ENCODE assay signal across 1 cellular context in genomic region chrX:2928583-2929434, GRCh38.
TF ChIP-seq lines count a peak whose summit lies in the region.

TSS of gene ARSD (minus strand) at chrX:2929339. CDS start at chrX:2929275, 64 bp downstream.

TF ChIP-seq in HepG2, 621 proteins besides CTCF, POLR2A, EP300 and RAD21 (continued from another document and continues in another):
- TF ChIP-seq KDM5B (CRISPR knock-in tag; IDR thresholded peaks at IDR 0.05; ENCODE audit: borderline replicate concordance) (peak; percentile 68; the same call in 1 of the 2 replicates), SOX6 (IDR thresholded peaks at IDR 0.05) (no peak), SOX6 (CRISPR knock-in tag; IDR thresholded peaks at IDR 0.05) (0 out of 2 replicates have a peak, but pooled peaks have one; percentile 17), CREB1 (IDR thresholded peaks at IDR 0.05) (0 out of 2 replicates have a peak, but pooled peaks have one; percentile 16), CREB1 (CRISPR knock-in tag; IDR thresholded peaks at IDR 0.05) (no peak), ZSCAN30 (CRISPR knock-in tag; IDR thresholded peaks at IDR 0.05) (no peak), ZNF556 (CRISPR knock-in tag; IDR thresholded peaks at IDR 0.05; ENCODE audit: borderline replicate concordance) (peak; percentile 23; the same call in 1 of the 2 replicates), ZFP90 (CRISPR knock-in tag; IDR thresholded peaks at IDR 0.05; ENCODE audit: borderline replicate concordance) (no peak), ZNF235 (CRISPR knock-in tag; IDR thresholded peaks at IDR 0.05; ENCODE audit: borderline replicate concordance) (peak; percentile 35; the same call in 1 of the 2 replicates), THAP11 (CRISPR knock-in tag; IDR thresholded peaks at IDR 0.05) (0 out of 2 replicates have a peak, but pooled peaks have one; percentile 16), ZNF891 (CRISPR knock-in tag; IDR thresholded peaks at IDR 0.05) (peak; percentile 17; the same call in 1 of the 2 replicates), HNRNPK (IDR thresholded peaks at IDR 0.05; ENCODE audit: low read depth, low read length, poor library complexity, severe bottlenecking) (peak; percentile 13), HNRNPLL (IDR thresholded peaks at IDR 0.05; ENCODE audit: low read depth, low read length, poor library complexity, severe bottlenecking) (peak; percentile 81), NFKB2 (CRISPR knock-in tag; IDR thresholded peaks at IDR 0.05; ENCODE audit: borderline replicate concordance) (peak; percentile 39; the same call in 1 of the 2 replicates), RXRB (CRISPR knock-in tag; IDR thresholded peaks at IDR 0.05; ENCODE audit: borderline replicate concordance) (0 out of 2 replicates have a peak, but pooled peaks have one; percentile 18), SAP130 (CRISPR knock-in tag; IDR thresholded peaks at IDR 0.05; ENCODE audit: low read depth) (peak; percentile 65), ATF2 (CRISPR knock-in tag; IDR thresholded peaks at IDR 0.05) (0 out of 2 replicates have a peak, but pooled peaks have one; percentile 31), PHF21A (CRISPR knock-in tag; IDR thresholded peaks at IDR 0.05) (0 out of 2 replicates have a peak, but pooled peaks have one; percentile 27), ZNF609 (CRISPR knock-in tag; IDR thresholded peaks at IDR 0.05; ENCODE audit: borderline replicate concordance) (no peak), AGO1 (IDR thresholded peaks at IDR 0.05; ENCODE audit: low read depth, low read length, poor library complexity, severe bottlenecking) (peak; percentile 90), MAZ (IDR thresholded peaks at IDR 0.05; ENCODE audit: borderline replicate concordance, low read depth, low read length) (no peak), MAZ (CRISPR knock-in tag; IDR thresholded peaks at IDR 0.05; ENCODE audit: low read depth) (peak; percentile 52), RBFOX2 (IDR thresholded peaks at IDR 0.05; ENCODE audit: low read depth, low read length) (peak; percentile 97), NR2F6 (IDR thresholded peaks at IDR 0.05) (no peak), NR2F6 (CRISPR knock-in tag; IDR thresholded peaks at IDR 0.05) (0 out of 2 replicates have a peak, but pooled peaks have one; percentile 28), HCFC1 (IDR thresholded peaks at IDR 0.05; ENCODE audit: low read depth, low read length) (no peak), MYC (CRISPR knock-in tag; IDR thresholded peaks at IDR 0.05; ENCODE audit: borderline replicate concordance) (peak; percentile 22; the same call in 1 of the 2 replicates), POLR2AphosphoS5 (IDR thresholded peaks at IDR 0.05; ENCODE audit: low read depth, low read length) (peak; percentile 64), GATA4 (IDR thresholded peaks at IDR 0.05; ENCODE audit: borderline replicate concordance, low read depth) (no peak), TCF7L2 (IDR thresholded peaks at IDR 0.05; ENCODE audit: low read depth, low read length) (no peak), ZNF446 (CRISPR knock-in tag; IDR thresholded peaks at IDR 0.05) (0 out of 2 replicates have a peak, but pooled peaks have one; percentile 61)
- TF ChIP-seq, protein P1, sequence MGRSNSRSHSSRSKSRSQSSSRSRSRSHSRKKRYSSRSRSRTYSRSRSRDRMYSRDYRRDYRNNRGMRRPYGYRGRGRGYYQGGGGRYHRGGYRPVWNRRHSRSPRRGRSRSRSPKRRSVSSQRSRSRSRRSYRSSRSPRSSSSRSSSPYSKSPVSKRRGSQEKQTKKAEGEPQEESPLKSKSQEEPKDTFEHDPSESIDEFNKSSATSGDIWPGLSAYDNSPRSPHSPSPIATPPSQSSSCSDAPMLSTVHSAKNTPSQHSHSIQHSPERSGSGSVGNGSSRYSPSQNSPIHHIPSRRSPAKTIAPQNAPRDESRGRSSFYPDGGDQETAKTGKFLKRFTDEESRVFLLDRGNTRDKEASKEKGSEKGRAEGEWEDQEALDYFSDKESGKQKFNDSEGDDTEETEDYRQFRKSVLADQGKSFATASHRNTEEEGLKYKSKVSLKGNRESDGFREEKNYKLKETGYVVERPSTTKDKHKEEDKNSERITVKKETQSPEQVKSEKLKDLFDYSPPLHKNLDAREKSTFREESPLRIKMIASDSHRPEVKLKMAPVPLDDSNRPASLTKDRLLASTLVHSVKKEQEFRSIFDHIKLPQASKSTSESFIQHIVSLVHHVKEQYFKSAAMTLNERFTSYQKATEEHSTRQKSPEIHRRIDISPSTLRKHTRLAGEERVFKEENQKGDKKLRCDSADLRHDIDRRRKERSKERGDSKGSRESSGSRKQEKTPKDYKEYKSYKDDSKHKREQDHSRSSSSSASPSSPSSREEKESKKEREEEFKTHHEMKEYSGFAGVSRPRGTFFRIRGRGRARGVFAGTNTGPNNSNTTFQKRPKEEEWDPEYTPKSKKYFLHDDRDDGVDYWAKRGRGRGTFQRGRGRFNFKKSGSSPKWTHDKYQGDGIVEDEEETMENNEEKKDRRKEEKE (IDR thresholded peaks at IDR 0.05): no peak
- TF ChIP-seq, protein P2, sequence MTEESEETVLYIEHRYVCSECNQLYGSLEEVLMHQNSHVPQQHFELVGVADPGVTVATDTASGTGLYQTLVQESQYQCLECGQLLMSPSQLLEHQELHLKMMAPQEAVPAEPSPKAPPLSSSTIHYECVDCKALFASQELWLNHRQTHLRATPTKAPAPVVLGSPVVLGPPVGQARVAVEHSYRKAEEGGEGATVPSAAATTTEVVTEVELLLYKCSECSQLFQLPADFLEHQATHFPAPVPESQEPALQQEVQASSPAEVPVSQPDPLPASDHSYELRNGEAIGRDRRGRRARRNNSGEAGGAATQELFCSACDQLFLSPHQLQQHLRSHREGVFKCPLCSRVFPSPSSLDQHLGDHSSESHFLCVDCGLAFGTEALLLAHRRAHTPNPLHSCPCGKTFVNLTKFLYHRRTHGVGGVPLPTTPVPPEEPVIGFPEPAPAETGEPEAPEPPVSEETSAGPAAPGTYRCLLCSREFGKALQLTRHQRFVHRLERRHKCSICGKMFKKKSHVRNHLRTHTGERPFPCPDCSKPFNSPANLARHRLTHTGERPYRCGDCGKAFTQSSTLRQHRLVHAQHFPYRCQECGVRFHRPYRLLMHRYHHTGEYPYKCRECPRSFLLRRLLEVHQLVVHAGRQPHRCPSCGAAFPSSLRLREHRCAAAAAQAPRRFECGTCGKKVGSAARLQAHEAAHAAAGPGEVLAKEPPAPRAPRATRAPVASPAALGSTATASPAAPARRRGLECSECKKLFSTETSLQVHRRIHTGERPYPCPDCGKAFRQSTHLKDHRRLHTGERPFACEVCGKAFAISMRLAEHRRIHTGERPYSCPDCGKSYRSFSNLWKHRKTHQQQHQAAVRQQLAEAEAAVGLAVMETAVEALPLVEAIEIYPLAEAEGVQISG (CRISPR knock-in tag; IDR thresholded peaks at IDR 0.05): 0 out of 2 replicates have a peak, but pooled peaks have one; percentile 32
- TF ChIP-seq, protein P3, sequence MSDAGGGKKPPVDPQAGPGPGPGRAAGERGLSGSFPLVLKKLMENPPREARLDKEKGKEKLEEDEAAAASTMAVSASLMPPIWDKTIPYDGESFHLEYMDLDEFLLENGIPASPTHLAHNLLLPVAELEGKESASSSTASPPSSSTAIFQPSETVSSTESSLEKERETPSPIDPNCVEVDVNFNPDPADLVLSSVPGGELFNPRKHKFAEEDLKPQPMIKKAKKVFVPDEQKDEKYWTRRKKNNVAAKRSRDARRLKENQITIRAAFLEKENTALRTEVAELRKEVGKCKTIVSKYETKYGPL (CRISPR knock-in tag; IDR thresholded peaks at IDR 0.05): no peak
- TF ChIP-seq, protein P4, sequence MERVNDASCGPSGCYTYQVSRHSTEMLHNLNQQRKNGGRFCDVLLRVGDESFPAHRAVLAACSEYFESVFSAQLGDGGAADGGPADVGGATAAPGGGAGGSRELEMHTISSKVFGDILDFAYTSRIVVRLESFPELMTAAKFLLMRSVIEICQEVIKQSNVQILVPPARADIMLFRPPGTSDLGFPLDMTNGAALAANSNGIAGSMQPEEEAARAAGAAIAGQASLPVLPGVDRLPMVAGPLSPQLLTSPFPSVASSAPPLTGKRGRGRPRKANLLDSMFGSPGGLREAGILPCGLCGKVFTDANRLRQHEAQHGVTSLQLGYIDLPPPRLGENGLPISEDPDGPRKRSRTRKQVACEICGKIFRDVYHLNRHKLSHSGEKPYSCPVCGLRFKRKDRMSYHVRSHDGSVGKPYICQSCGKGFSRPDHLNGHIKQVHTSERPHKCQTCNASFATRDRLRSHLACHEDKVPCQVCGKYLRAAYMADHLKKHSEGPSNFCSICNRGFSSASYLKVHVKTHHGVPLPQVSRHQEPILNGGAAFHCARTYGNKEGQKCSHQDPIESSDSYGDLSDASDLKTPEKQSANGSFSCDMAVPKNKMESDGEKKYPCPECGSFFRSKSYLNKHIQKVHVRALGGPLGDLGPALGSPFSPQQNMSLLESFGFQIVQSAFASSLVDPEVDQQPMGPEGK (CRISPR knock-in tag; IDR thresholded peaks at IDR 0.05): peak; percentile 48; the same call in 1 of the 2 replicates
- TF ChIP-seq, protein P5, sequence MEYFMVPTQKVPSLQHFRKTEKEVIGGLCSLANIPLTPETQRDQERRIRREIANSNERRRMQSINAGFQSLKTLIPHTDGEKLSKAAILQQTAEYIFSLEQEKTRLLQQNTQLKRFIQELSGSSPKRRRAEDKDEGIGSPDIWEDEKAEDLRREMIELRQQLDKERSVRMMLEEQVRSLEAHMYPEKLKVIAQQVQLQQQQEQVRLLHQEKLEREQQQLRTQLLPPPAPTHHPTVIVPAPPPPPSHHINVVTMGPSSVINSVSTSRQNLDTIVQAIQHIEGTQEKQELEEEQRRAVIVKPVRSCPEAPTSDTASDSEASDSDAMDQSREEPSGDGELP (IDR thresholded peaks at IDR 0.05; ENCODE audit: borderline replicate concordance, low read depth): peak; percentile 27; the same call in 1 of the 2 replicates
- TF ChIP-seq, protein P6, sequence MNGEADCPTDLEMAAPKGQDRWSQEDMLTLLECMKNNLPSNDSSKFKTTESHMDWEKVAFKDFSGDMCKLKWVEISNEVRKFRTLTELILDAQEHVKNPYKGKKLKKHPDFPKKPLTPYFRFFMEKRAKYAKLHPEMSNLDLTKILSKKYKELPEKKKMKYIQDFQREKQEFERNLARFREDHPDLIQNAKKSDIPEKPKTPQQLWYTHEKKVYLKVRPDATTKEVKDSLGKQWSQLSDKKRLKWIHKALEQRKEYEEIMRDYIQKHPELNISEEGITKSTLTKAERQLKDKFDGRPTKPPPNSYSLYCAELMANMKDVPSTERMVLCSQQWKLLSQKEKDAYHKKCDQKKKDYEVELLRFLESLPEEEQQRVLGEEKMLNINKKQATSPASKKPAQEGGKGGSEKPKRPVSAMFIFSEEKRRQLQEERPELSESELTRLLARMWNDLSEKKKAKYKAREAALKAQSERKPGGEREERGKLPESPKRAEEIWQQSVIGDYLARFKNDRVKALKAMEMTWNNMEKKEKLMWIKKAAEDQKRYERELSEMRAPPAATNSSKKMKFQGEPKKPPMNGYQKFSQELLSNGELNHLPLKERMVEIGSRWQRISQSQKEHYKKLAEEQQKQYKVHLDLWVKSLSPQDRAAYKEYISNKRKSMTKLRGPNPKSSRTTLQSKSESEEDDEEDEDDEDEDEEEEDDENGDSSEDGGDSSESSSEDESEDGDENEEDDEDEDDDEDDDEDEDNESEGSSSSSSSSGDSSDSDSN (CRISPR knock-in tag; IDR thresholded peaks at IDR 0.05): peak; percentile 71; the same call in 1 of the 2 replicates
